In the genomic region with DNA sequence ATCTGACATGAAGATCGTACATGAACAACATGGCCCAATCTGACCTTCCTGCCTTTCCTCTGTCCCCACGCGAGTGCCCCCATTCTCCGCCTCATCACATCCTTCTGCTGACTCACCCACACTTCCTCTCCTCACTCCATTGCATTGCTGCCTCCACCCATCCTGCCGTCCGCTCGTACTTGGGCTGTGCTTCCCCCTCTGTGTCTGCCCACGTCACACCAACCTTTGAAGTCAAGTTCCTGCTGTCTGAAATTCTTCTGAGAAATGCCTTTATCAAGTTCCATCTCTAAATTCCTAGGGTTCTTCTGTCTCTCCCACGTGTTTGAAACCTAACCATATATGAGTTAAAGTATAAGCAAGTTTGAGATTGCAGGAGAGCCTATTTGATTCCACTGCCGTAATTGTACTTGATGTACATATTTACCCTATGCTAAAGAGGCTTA, we compare ENCODE assay signal across 8 cellular contexts. TPM values are rescaled to one million over a fixed set of nuclear protein-coding genes. Genes with fewer than 3 reads are reported as not detected.
A peak's percentile ranks its signal among the peaks of the same experiment; 100 is the strongest.
DNase-seq lines count a peak whose midpoint lies in the region; ATAC-seq and TF ChIP-seq lines count a peak whose summit lies in the region.

No MANE protein-coding gene starts in this region.

- H3K36me3 Mint-ChIP-seq in Caco-2 (ENCODE audit: insufficient read depth, unreplicated experiment) = peaks cover 10% of the 10 kb centered on the region

- peak overlapping the region; percentile 71 for H3K4me3 Mint-ChIP-seq in Caco-2 (ENCODE audit: unreplicated experiment)

- POLR2A ChIA-PET in Caco-2 (lab: Charles Lee) = interaction anchor here (0.6 to 2.2 kb wide), 3 partner anchors 9 to 24 kb away, joined by 3 to 8 read pairs (median 8); a partner anchor contains a TSS

- no peak for TF ChIP-seq CTCF in Caco-2 (IDR thresholded peaks at IDR 0.05; ENCODE audit: insufficient read depth in 1 of 2, low read depth in 1 of 2, low read length in 1 of 2, severe bottlenecking in 1 of 2, unreplicated experiment in 1 of 2)
- TF ChIP-seq CTCF in Loucy (conservative IDR thresholded peaks at IDR 0.05; ENCODE audit: low read length) = no peak
- TF ChIP-seq CTCF in epithelial cell of esophagus (IDR thresholded peaks at IDR 0.05; ENCODE audit: insufficient read depth, low read depth, low read length, missing control alignments) = no peak
- no peak for TF ChIP-seq CTCF in omental fat pad (IDR thresholded peaks at IDR 0.05)
- no peak for TF ChIP-seq CTCF in upper lobe of left lung (IDR thresholded peaks at IDR 0.05)
- TF ChIP-seq CTCF in prostate gland (IDR thresholded peaks at IDR 0.05) = no peak

- ATAC-seq in GM21737 (IDR thresholded peaks at IDR 0.05; ENCODE audit: unreplicated experiment) = peak; percentile 95
- peak; percentile 91 for ATAC-seq in omental fat pad (ENCODE audit: low FRiP score)
- ATAC-seq in upper lobe of left lung (ENCODE audit: low FRiP score in 2 of 2) = peak; percentile 91 to 95

- no TSS peak for BruUV-seq in Caco-2 (replicated peaks; lab: Mats Ljungman, UMichigan)

- H3K27me3 Mint-ChIP-seq in Caco-2 (ENCODE audit: insufficient read depth, unreplicated experiment) = no peaks in the 10 kb centered on the region

- TF ChIP-seq EP300 in upper lobe of left lung (IDR thresholded peaks at IDR 0.05) = peak in 2 of 4 donors; percentile 90 to 93

- H3F3A ChIP-seq in Loucy (ENCODE audit: low read depth) = no peaks in the 10 kb centered on the region

- 21 to 28% methylated on average over 10 of the region's 10 CpGs for WGBS in upper lobe of left lung, 2 donors
- 62% methylated on average over 10 of the region's 10 CpGs for WGBS in prostate gland

- H3K4me1 ChIP-seq in Caco-2 (peaks cover 9% of the 10 kb centered on the region), Loucy (ENCODE audit: insufficient read depth, low read length, poor library complexity, severe bottlenecking) (peaks cover 5% of the 10 kb centered on the region), upper lobe of left lung (peaks cover 11 to 23% (median 16%) of the 10 kb centered on the region in 4 donors), prostate gland (replicated peaks) (no peaks in the 10 kb centered on the region)

- peak overlapping the region; percentile 80 for H2AFZ ChIP-seq in Loucy (ENCODE audit: low read length)

- no peak overlapping the region for H3K4me2 ChIP-seq in Loucy (ENCODE audit: low read depth, low read length, poor library complexity, severe bottlenecking)

- H3K27ac ChIP-seq in upper lobe of left lung = peak overlapping the region; percentile 60 to 75 (median 70)
- H3K27ac ChIP-seq in prostate gland = no peak overlapping the region

- no peaks in the 10 kb centered on the region for H4K20me1 ChIP-seq in Loucy (ENCODE audit: insufficient read depth, low read length, poor library complexity, severe bottlenecking)

- H3K9me3 ChIP-seq in Caco-2 (no peaks in the 10 kb centered on the region), Loucy (ENCODE audit: insufficient read depth, low read depth, low read length) (no peaks in the 10 kb centered on the region), upper lobe of left lung (no peaks in the 10 kb centered on the region), prostate gland (no peaks in the 10 kb centered on the region)

- TF ChIP-seq POLR2A in upper lobe of left lung (IDR thresholded peaks at IDR 0.05) (no peak), prostate gland (IDR thresholded peaks at IDR 0.05) (no peak)

- peaks cover 12% of the 10 kb centered on the region for H3K4me1 Mint-ChIP-seq in Caco-2 (ENCODE audit: low read depth, unreplicated experiment)

- no peaks in the 10 kb centered on the region for H3K79me2 ChIP-seq in Loucy (ENCODE audit: insufficient read depth, low read length)

- H3K9ac ChIP-seq in Loucy (ENCODE audit: low read depth, low read length, poor library complexity, severe bottlenecking) = no peak overlapping the region

- peak overlapping the region; percentile 91 for H3K27ac Mint-ChIP-seq in Caco-2 (ENCODE audit: unreplicated experiment)

- H3K9me3 Mint-ChIP-seq in Caco-2 (ENCODE audit: unreplicated experiment) = peaks cover 11% of the 10 kb centered on the region

- CTCF ChIA-PET in Caco-2 (lab: Charles Lee) = no interaction called here

- peak; percentile 89 to 94 for DNase-seq in Caco-2
- peak; percentile 69 to 79 for DNase-seq in activated CD4-positive, alpha-beta T cell treated with anti-CD3 and anti-CD28 coated beads, Interleukin-2, amount 50 U/mL, for 48 hours
- DNase-seq in epithelial cell of esophagus (ENCODE audit: low read depth) = peak; percentile 46
- peak; percentile 28 for DNase-seq in omental fat pad (ENCODE audit: low spot score)
- DNase-seq in upper lobe of left lung = peak in 1 of 2 donors; percentile 86
- DNase-seq in prostate gland (ENCODE audit: low spot score) = no peak

- intact Hi-C loops in Caco-2 (cut with micrococcal nuclease; ENCODE audit: unreplicated experiment) = loop anchor here (1.0 to 5.0 kb wide), 4 partner anchors 8 to 617 kb away; a partner anchor contains a TSS
- intact Hi-C loops in prostate gland (cut with DNase I) = loop anchor here (5.0 kb wide), 1 partner anchor 617 kb away; no protein-coding TSS in a partner anchor

- H3K27me3 ChIP-seq in Caco-2 (replicated peaks; ENCODE audit: control insufficient read depth, insufficient read depth, low read length) (no peaks in the 10 kb centered on the region), Loucy (ENCODE audit: insufficient read depth, low read length, poor library complexity, severe bottlenecking) (no peaks in the 10 kb centered on the region), upper lobe of left lung (no peaks in the 10 kb centered on the region), prostate gland (replicated peaks; ENCODE audit: insufficient read depth) (no peaks in the 10 kb centered on the region)

- no peaks in the 10 kb centered on the region for H3K36me3 ChIP-seq in Caco-2 (ENCODE audit: control insufficient read depth, insufficient read depth, low read length)
- H3K36me3 ChIP-seq in Loucy (ENCODE audit: insufficient read depth, low read length) = no peaks in the 10 kb centered on the region
- H3K36me3 ChIP-seq in upper lobe of left lung = no peaks in the 10 kb centered on the region
- H3K36me3 ChIP-seq in prostate gland = no peaks in the 10 kb centered on the region

- no peaks in the 10 kb centered on the region for H3K9me2 ChIP-seq in Loucy (replicated peaks; ENCODE audit: low read depth, low read length)

- peak overlapping the region; percentile 26 for H3K4me3 ChIP-seq in Caco-2 (ENCODE audit: low read depth, low read length)
- H3K4me3 ChIP-seq in Loucy (ENCODE audit: low read length, poor library complexity, severe bottlenecking) = peak overlapping the region; percentile 25
- no peak overlapping the region for H3K4me3 ChIP-seq in epithelial cell of esophagus (ENCODE audit: low read length)
- no peak overlapping the region for H3K4me3 ChIP-seq in upper lobe of left lung
- H3K4me3 ChIP-seq in prostate gland = no peak overlapping the region

RNA-seq across cellular contexts. Expression of a gene that starts 18.0 kb away (rescaled TPM):
- total RNA-seq in Caco-2 (2022) (102 and 113 TPM in 2 replicates), omental fat pad (10 to 100 TPM in 3 of 4 donors, 1 to 10 TPM in 1; 7.3 to 27.3 (median 13.5) TPM), upper lobe of left lung (10 to 100 TPM; 23.0 to 71.5 (median 41.8) TPM), prostate gland (10 to 100 TPM; 12.1 to 13.4 TPM)

Comparison
In these comparisons a context has a peak if more than half of its experiments do, and no peak if none do; other contexts are left out.
1. H3K4me3 ChIP-seq: peak in Caco-2 (single experiment) and Loucy (single experiment); none in epithelial cell of esophagus (single experiment), upper lobe of left lung (0 of 4) and prostate gland (0 of 2).
2. H3K27ac ChIP-seq: peak in upper lobe of left lung (4 of 4); none in prostate gland (0 of 2).
3. Peak in every context shown above with its lines, with median percentiles within 50 percentile points of each other: ATAC-seq.